In genomic region chr1:43947890-43948437, GRCh38 we compare ENCODE assay signal across 9 cellular contexts. TPM values are rescaled to one million over a fixed set of nuclear protein-coding genes. Genes with fewer than 3 reads are reported as not detected.
DNase-seq lines count a peak whose midpoint lies in the region; ATAC-seq and TF ChIP-seq lines count a peak whose summit lies in the region.
"Had no signal": no experiment of that assay in that cellular context is flagged by ENCODE, and none has a peak within 500 bp of the region (broad histone marks: within the 10 kb centered on the region; RNA-seq: fewer than 3 reads in every experiment).

No MANE protein-coding gene starts in this region.

- peaks cover 0 to 5% (median 0%) of the 10 kb centered on the region in 4 donors for H3K36me3 ChIP-seq in right lobe of liver
- no peaks in the 10 kb centered on the region for H3K36me3 ChIP-seq in transverse colon

- in situ Hi-C loops in transverse colon (cut with MboI; ENCODE audit: low pct_ligation_motif_present in 1 of 4, low pct_unique_long_range_greater_than_20kb in 1 of 4, low sequenced_read_pairs in 3 of 4) = loop anchor here in 1 of 4 donors (25.0 kb wide), 1 partner anchor 411 kb away; the partner anchor contains the start of gene PTPRF

- H3K4me1 ChIP-seq in right lobe of liver (peaks cover 0 to 17% (median 9%) of the 10 kb centered on the region in 4 donors), transverse colon (peaks cover 14 to 37% (median 23%) of the 10 kb centered on the region in 4 donors)

- H3K9me3 ChIP-seq in right lobe of liver (no peaks in the 10 kb centered on the region), transverse colon (no peaks in the 10 kb centered on the region)

- no peak for TF ChIP-seq POLR2A in right lobe of liver (IDR thresholded peaks at IDR 0.05)
- no peak for TF ChIP-seq POLR2A in transverse colon (IDR thresholded peaks at IDR 0.05)

- ATAC-seq in activated T-cell treated with anti-CD3 and anti-CD28 coated beads, Interleukin-2, amount 50 U/mL, for 72 hours (replicated peaks in 1 of 2) = no peak
- no peak for ATAC-seq in activated naive CD8-positive, alpha-beta T cell treated with anti-CD3 and anti-CD28 coated beads, Interleukin-2, amount 50 U/mL, for 24 hours
- ATAC-seq in right lobe of liver (no peak), HG03095 (IDR thresholded peaks at IDR 0.05; ENCODE audit: unreplicated experiment) (no peak), HG02840 (IDR thresholded peaks at IDR 0.05; ENCODE audit: low FRiP score, unreplicated experiment) (no peak)

- TF ChIP-seq CTCF in right lobe of liver (IDR thresholded peaks at IDR 0.05) (no peak), transverse colon (IDR thresholded peaks at IDR 0.05) (no peak)

- no peak overlapping the region for H3K27ac Mint-ChIP-seq in activated T-cell treated with anti-CD3 and anti-CD28 coated beads, Interleukin-2, amount 50 U/mL, for 72 hours
- H3K27ac Mint-ChIP-seq in activated naive CD8-positive, alpha-beta T cell treated with anti-CD3 and anti-CD28 coated beads, Interleukin-2, amount 50 U/mL, for 24 hours = peak overlapping the region; percentile 53

- H3K27me3 ChIP-seq in right lobe of liver (no peaks in the 10 kb centered on the region), transverse colon (no peaks in the 10 kb centered on the region)

- peaks cover 59% of the 10 kb centered on the region for H3K4me1 Mint-ChIP-seq in activated T-cell treated with anti-CD3 and anti-CD28 coated beads, Interleukin-2, amount 50 U/mL, for 72 hours (ENCODE audit: low read depth)
- peaks cover 43% of the 10 kb centered on the region for H3K4me1 Mint-ChIP-seq in activated naive CD8-positive, alpha-beta T cell treated with anti-CD3 and anti-CD28 coated beads, Interleukin-2, amount 50 U/mL, for 24 hours

- no peaks in the 10 kb centered on the region for H3K27me3 Mint-ChIP-seq in activated T-cell treated with anti-CD3 and anti-CD28 coated beads, Interleukin-2, amount 50 U/mL, for 72 hours (ENCODE audit: low read depth)
- no peaks in the 10 kb centered on the region for H3K27me3 Mint-ChIP-seq in activated naive CD8-positive, alpha-beta T cell treated with anti-CD3 and anti-CD28 coated beads, Interleukin-2, amount 50 U/mL, for 24 hours

- H3K4me3 ChIP-seq in right lobe of liver (peak overlapping the region; percentile 44 to 88 (median 79)), transverse colon (peak overlapping the region in 3 of 4 donors; percentile 70 to 76 (median 71))

- DNase-seq in activated T-cell treated with anti-CD3 and anti-CD28 coated beads, Interleukin-2, amount 50 U/mL, for 72 hours = no peak
- DNase-seq in activated T-cell treated with anti-CD3 and anti-CD28 coated beads, Interleukin-2, amount 50 U/mL, for 48 hours = no peak
- no peak for DNase-seq in activated naive CD8-positive, alpha-beta T cell treated with anti-CD3 and anti-CD28 coated beads, Interleukin-2, amount 50 U/mL, for 24 hours
- DNase-seq in right lobe of liver = peak in 1 of 3 donors; percentile 42
- DNase-seq in transverse colon = no peak
- no peak for DNase-seq in effector CD8-positive, alpha-beta T cell (lab: John Stamatoyannopoulos, UW)

- H3K27ac ChIP-seq in right lobe of liver (no peak overlapping the region), transverse colon (peak overlapping the region in 1 of 4 donors; percentile 91)

- peaks cover 3 to 6% of the 10 kb centered on the region in 2 donors for H3K36me3 Mint-ChIP-seq in activated T-cell treated with anti-CD3 and anti-CD28 coated beads, Interleukin-2, amount 50 U/mL, for 72 hours (ENCODE audit: insufficient read depth in 2 of 2)
- H3K36me3 Mint-ChIP-seq in activated naive CD8-positive, alpha-beta T cell treated with anti-CD3 and anti-CD28 coated beads, Interleukin-2, amount 50 U/mL, for 24 hours (ENCODE audit: low read depth) = peaks cover 13% of the 10 kb centered on the region

- 28% methylated on average over 3 of the region's 3 CpGs for WGBS in right lobe of liver (ENCODE audit: insufficient coverage, low coverage, low lambda C conversion rate, missing lambda C conversion rate)
- WGBS in transverse colon (ENCODE audit: low coverage in 1 of 2), 2 donors = 30 to 48% methylated on average over 2 to 3 of the region's 3 CpGs

- H3K4me3 Mint-ChIP-seq in activated T-cell treated with anti-CD3 and anti-CD28 coated beads, Interleukin-2, amount 50 U/mL, for 72 hours = peak overlapping the region; percentile 93 to 97
- H3K4me3 Mint-ChIP-seq in activated naive CD8-positive, alpha-beta T cell treated with anti-CD3 and anti-CD28 coated beads, Interleukin-2, amount 50 U/mL, for 24 hours = peak overlapping the region; percentile 97

- TF ChIP-seq EP300 in transverse colon (IDR thresholded peaks at IDR 0.05; ENCODE audit: low read depth) = no peak

- no peaks in the 10 kb centered on the region for H3K9me3 Mint-ChIP-seq in activated T-cell treated with anti-CD3 and anti-CD28 coated beads, Interleukin-2, amount 50 U/mL, for 72 hours
- no peaks in the 10 kb centered on the region for H3K9me3 Mint-ChIP-seq in activated naive CD8-positive, alpha-beta T cell treated with anti-CD3 and anti-CD28 coated beads, Interleukin-2, amount 50 U/mL, for 24 hours

- intact Hi-C loops in right lobe of liver (cut with DNase I) (no loop called here), transverse colon (cut with DNase I; ENCODE audit: low total_unique reads) (no loop called here)

RNA-seq across cellular contexts. Expression of gene IPO13, which starts 1.2 kb away (rescaled TPM):
- total RNA-seq in activated T-cell treated with anti-CD3 and anti-CD28 coated beads, Interleukin-2, amount 50 U/mL, for 72 hours = 10 to 100 TPM; 21.0 to 27.3 TPM
- total RNA-seq in right lobe of liver = 10 to 100 TPM; 12.4 to 18.9 (median 14.8) TPM
- 10 to 100 TPM; 22.7 to 64.9 (median 36.5) TPM for total RNA-seq in transverse colon

RNA-seq across cellular contexts. Expression of gene ARTN, which starts 14.4 kb away (rescaled TPM):
- 1 to 10 TPM; 1.9 to 3.0 TPM for total RNA-seq in activated T-cell treated with anti-CD3 and anti-CD28 coated beads, Interleukin-2, amount 50 U/mL, for 72 hours
- total RNA-seq in right lobe of liver (under 1 TPM in 3 of 6 experiments, not detected in 3; 0.31 to 0.32 (median 0.31) TPM), transverse colon (10 to 100 TPM in 1 of 4 donors, 1 to 10 TPM in 2, under 1 TPM in 1; 0.96 to 17.5 (median 1.9) TPM)
- total RNA-seq: G401 had no signal

RNA-seq across cellular contexts. Expression of gene DPH2, which starts 21.8 kb away (rescaled TPM):
- 10 to 100 TPM; 21.4 to 31.0 TPM for total RNA-seq in activated T-cell treated with anti-CD3 and anti-CD28 coated beads, Interleukin-2, amount 50 U/mL, for 72 hours
- 10 to 100 TPM in 5 of 6 experiments, 1 to 10 TPM in 1; 8.9 to 27.5 (median 12.0) TPM for total RNA-seq in right lobe of liver
- 10 to 100 TPM; 13.1 to 29.4 (median 17.1) TPM for total RNA-seq in transverse colon

RNA-seq across cellular contexts. Expression of gene ATP6V0B, which starts 26.8 kb away (rescaled TPM):
- 10 to 100 TPM; 89.9 to 98.0 TPM for total RNA-seq in activated T-cell treated with anti-CD3 and anti-CD28 coated beads, Interleukin-2, amount 50 U/mL, for 72 hours
- total RNA-seq in right lobe of liver (100 to 1,000 TPM in 2 of 6 experiments, 10 to 100 TPM in 4; 64.4 to 142 (median 76.9) TPM), transverse colon (100 to 1,000 TPM in 2 of 4 donors, 10 to 100 TPM in 2; 29.2 to 203 (median 97.9) TPM)

RNA-seq across cellular contexts. Expression of gene B4GALT2, which starts 31.0 kb away (rescaled TPM):
- total RNA-seq in activated T-cell treated with anti-CD3 and anti-CD28 coated beads, Interleukin-2, amount 50 U/mL, for 72 hours = 10 to 100 TPM; 19.5 to 20.4 TPM
- 10 to 100 TPM; 13.4 to 49.5 (median 18.5) TPM for total RNA-seq in right lobe of liver
- 10 to 100 TPM; 16.5 to 19.5 (median 18.6) TPM for total RNA-seq in transverse colon
